ENCODE assay signal across 8 cellular contexts in the genomic region with DNA sequence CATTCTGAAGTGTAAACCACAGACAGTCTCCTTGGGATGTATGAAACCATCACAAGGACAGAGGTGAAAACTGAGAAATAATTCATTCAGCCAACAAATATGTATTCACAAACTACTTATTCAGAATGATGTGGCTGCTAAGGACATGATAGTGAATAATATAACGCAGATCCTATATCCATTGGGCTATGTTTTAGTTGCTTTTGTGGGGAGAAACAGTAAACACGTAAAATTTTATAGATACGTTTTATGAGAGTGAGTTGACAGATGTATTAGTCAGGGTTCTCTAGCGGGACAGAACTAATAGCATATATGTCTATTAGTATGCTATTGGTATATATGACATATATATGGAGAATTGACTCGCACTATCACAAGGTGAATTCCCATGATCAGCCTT.
"Had no signal": no experiment of that assay in that cellular context is flagged by ENCODE, and none has a peak within 500 bp of the region (broad histone marks: within the 10 kb centered on the region; RNA-seq: fewer than 3 reads in every experiment).

No MANE protein-coding gene starts in this region.

- H3K4me3 ChIP-seq: GM23338, K562 had no signal

- DNase-seq: H9, HCEC 1CT, HFFc6, IMR-90, KG1 had no signal

- H3K27ac ChIP-seq: HL-60 had no signal
